9 cellular contexts compared by ENCODE assay signal in the genomic region with DNA sequence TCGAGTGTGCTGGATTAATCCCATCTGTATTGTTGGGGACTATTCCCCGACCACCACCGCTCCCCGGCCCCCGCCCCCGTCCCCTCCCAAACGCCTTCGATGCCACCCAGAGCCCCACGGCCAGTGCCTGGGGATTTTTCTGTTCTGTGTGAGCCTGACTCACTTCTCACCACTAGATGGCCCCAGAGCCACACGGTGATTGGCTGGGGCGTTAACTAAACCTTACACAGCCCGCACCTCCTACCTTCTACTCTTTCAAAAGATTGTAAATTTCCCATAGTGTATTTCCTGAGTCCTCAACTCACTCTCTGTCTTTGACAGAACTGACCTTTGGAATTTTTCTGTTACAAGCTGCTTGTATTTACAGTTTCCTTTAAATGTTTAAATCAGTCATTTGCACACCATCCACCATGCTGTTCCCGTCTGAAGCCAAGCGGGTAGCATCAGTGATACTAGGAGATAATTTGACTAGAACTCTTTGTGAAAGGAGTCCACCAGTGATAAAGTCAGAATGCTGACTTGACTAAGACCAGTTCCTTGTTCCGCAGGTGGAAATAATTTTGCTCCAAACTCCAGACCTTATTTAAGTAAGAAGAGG.
DNase-seq lines count a peak whose midpoint lies in the region; ATAC-seq and TF ChIP-seq lines count a peak whose summit lies in the region.
"Had no signal": no experiment of that assay in that cellular context is flagged by ENCODE, and none has a peak within 500 bp of the region (broad histone marks: within the 10 kb centered on the region; RNA-seq: fewer than 3 reads in every experiment).

No MANE protein-coding gene starts in this region.

- H3K36me3 ChIP-seq in Karpas-422 (ENCODE audit: insufficient read depth, low read length) (no peaks in the 10 kb centered on the region), Panc1 (ENCODE audit: control insufficient read depth, insufficient read depth, low read length) (no peaks in the 10 kb centered on the region), neural progenitor cell (no peaks in the 10 kb centered on the region), stomach smooth muscle (ENCODE audit: control insufficient read depth in 2 of 2, insufficient read depth in 2 of 2, low read length in 2 of 2) (peaks cover 7 to 13% of the 10 kb centered on the region in 2 donors)

- H3K4me2 ChIP-seq in Karpas-422 (ENCODE audit: low read depth, low read length, poor library complexity, severe bottlenecking): no peak overlapping the region
- no peak overlapping the region for H3K4me2 ChIP-seq in neural progenitor cell

- H3K27me3 Mint-ChIP-seq in activated T-cell treated with anti-CD3 and anti-CD28 coated beads, Interleukin-2, amount 50 U/mL, for 4 hours (ENCODE audit: low read depth): no peaks in the 10 kb centered on the region
- H3K27me3 Mint-ChIP-seq in neural progenitor cell (ENCODE audit: insufficient read depth, low read depth): peaks cover 2% of the 10 kb centered on the region
- H3K27me3 Mint-ChIP-seq: dendritic cell treated with granulocyte-macrophage colony-stimulating factor and Interleukin-4, amounts not matched to agents 40 ng/mL and 50 ng/mL, for 4 days had no signal

- no peaks in the 10 kb centered on the region for H4K20me1 ChIP-seq in Karpas-422 (ENCODE audit: insufficient read depth, low read depth, low read length)
- no peaks in the 10 kb centered on the region for H4K20me1 ChIP-seq in neural progenitor cell (ENCODE audit: low read depth)

- H3K4me3 ChIP-seq in Karpas-422 (ENCODE audit: low read length) (no peak overlapping the region), Panc1 (ENCODE audit: low read depth in 2 of 2, low read length in 2 of 2) (no peak overlapping the region), fibroblast of mammary gland (ENCODE audit: control insufficient read depth, low read depth, low read length) (no peak overlapping the region), neural progenitor cell (no peak overlapping the region), stomach smooth muscle (ENCODE audit: low read length in 2 of 2) (peak overlapping the region in 1 of 2 donors; percentile 22)

- H3K9me3 Mint-ChIP-seq in activated T-cell treated with anti-CD3 and anti-CD28 coated beads, Interleukin-2, amount 50 U/mL, for 4 hours: no peaks in the 10 kb centered on the region
- H3K9me3 Mint-ChIP-seq in neural progenitor cell: peaks cover 18% of the 10 kb centered on the region

- H3F3A ChIP-seq in neural progenitor cell (ENCODE audit: low read depth): no peaks in the 10 kb centered on the region

- H3K27ac ChIP-seq in Karpas-422 (ENCODE audit: low read length) (no peak overlapping the region), Panc1 (ENCODE audit: low read length) (no peak overlapping the region), neural progenitor cell (no peak overlapping the region), stomach smooth muscle (ENCODE audit: low read length) (peak overlapping the region; percentile 64)

- intact Hi-C loops in Panc1 (cut with micrococcal nuclease; ENCODE audit: unreplicated experiment): loop anchor here (1.0 kb wide), 1 partner anchor 76 kb away; no protein-coding TSS in a partner anchor

- H3K9ac ChIP-seq in Karpas-422 (ENCODE audit: low read length): no peak overlapping the region
- no peak overlapping the region for H3K9ac ChIP-seq in neural progenitor cell
- H3K9ac ChIP-seq in stomach smooth muscle (ENCODE audit: low read length in 2 of 2): peak overlapping the region in 1 of 2 donors; percentile 42

- no peaks in the 10 kb centered on the region for H3K9me3 ChIP-seq in Karpas-422 (ENCODE audit: low read length)
- H3K9me3 ChIP-seq in Panc1 (ENCODE audit: control insufficient read depth, insufficient read depth, low read depth, low read length): no peaks in the 10 kb centered on the region
- H3K9me3 ChIP-seq in neural progenitor cell (ENCODE audit: low read depth): no peaks in the 10 kb centered on the region
- no peaks in the 10 kb centered on the region for H3K9me3 ChIP-seq in stomach smooth muscle (ENCODE audit: control insufficient read depth in 2 of 2, low read length in 2 of 2)

- H3K4me1 ChIP-seq in Karpas-422 (ENCODE audit: low read length): no peaks in the 10 kb centered on the region
- H3K4me1 ChIP-seq in Panc1 (ENCODE audit: control insufficient read depth, insufficient read depth, low read length): 0 out of 2 replicates have a peak, but pooled peaks cover 3% of the 10 kb centered on the region
- peaks cover 5% of the 10 kb centered on the region for H3K4me1 ChIP-seq in neural progenitor cell
- H3K4me1 ChIP-seq in stomach smooth muscle (ENCODE audit: control insufficient read depth, insufficient read depth, low read length): peaks cover 25% of the 10 kb centered on the region

- no peaks in the 10 kb centered on the region for H3K9me2 ChIP-seq in Karpas-422 (replicated peaks; ENCODE audit: insufficient read depth, low read length)

- H2AFZ ChIP-seq in Karpas-422 (ENCODE audit: low read length) (no peak overlapping the region), neural progenitor cell (replicated peaks) (no peak overlapping the region)

- no peaks in the 10 kb centered on the region for H3K36me3 Mint-ChIP-seq in activated T-cell treated with anti-CD3 and anti-CD28 coated beads, Interleukin-2, amount 50 U/mL, for 4 hours (ENCODE audit: insufficient read depth)
- H3K36me3 Mint-ChIP-seq in neural progenitor cell: peaks cover 18% of the 10 kb centered on the region

- H3K27me3 ChIP-seq in Karpas-422 (ENCODE audit: low read length): no peaks in the 10 kb centered on the region
- H3K27me3 ChIP-seq in Panc1 (ENCODE audit: control insufficient read depth, insufficient read depth, low read length): no peaks in the 10 kb centered on the region
- peaks cover 26% of the 10 kb centered on the region for H3K27me3 ChIP-seq in neural progenitor cell
- H3K27me3 ChIP-seq in stomach smooth muscle (ENCODE audit: control insufficient read depth in 1 of 2, insufficient read depth in 2 of 2, low read length in 2 of 2): no peaks in the 10 kb centered on the region

- no TSS peak for BruUV-seq in Panc1 (replicated peaks; lab: Mats Ljungman, UMichigan)

- TF ChIP-seq CTCF in Panc1 (IDR thresholded peaks at IDR 0.05) (peak; percentile 84), fibroblast of mammary gland (conservative IDR thresholded peaks at IDR 0.05; ENCODE audit: control insufficient read depth, insufficient read depth, low read depth, low read length) (peak; percentile 87), neural progenitor cell (IDR thresholded peaks at IDR 0.05) (peak; percentile 85)

- in situ Hi-C loops in Panc1 (cut with HindIII; ENCODE audit: low pct_unique_long_range_greater_than_20kb, low sequenced_read_pairs): no loop called here

- H3K79me2 ChIP-seq in Karpas-422 (ENCODE audit: low read length): no peaks in the 10 kb centered on the region
- no peaks in the 10 kb centered on the region for H3K79me2 ChIP-seq in neural progenitor cell (ENCODE audit: low read depth)

- CTCF ChIA-PET in Panc1 (lab: Charles Lee): interaction anchor here (0.6 to 2.3 kb wide), 5 partner anchors 44 to 310 kb away, joined by 3 to 18 read pairs (median 5); no protein-coding TSS in a partner anchor

- peaks cover 3% of the 10 kb centered on the region for H3K4me1 Mint-ChIP-seq in activated T-cell treated with anti-CD3 and anti-CD28 coated beads, Interleukin-2, amount 50 U/mL, for 4 hours (ENCODE audit: low read depth)
- peaks cover 11% of the 10 kb centered on the region for H3K4me1 Mint-ChIP-seq in neural progenitor cell

- H3K4me3 Mint-ChIP-seq in activated T-cell treated with anti-CD3 and anti-CD28 coated beads, Interleukin-2, amount 50 U/mL, for 4 hours: peak overlapping the region; percentile 4
- H3K4me3 Mint-ChIP-seq in neural progenitor cell: peak overlapping the region; percentile 42
- H3K4me3 Mint-ChIP-seq: dendritic cell treated with granulocyte-macrophage colony-stimulating factor and Interleukin-4, amounts not matched to agents 40 ng/mL and 50 ng/mL, for 4 days had no signal

- H3K27ac Mint-ChIP-seq in neural progenitor cell: no peak overlapping the region
- H3K27ac Mint-ChIP-seq: dendritic cell treated with granulocyte-macrophage colony-stimulating factor and Interleukin-4, amounts not matched to agents 40 ng/mL and 50 ng/mL, for 4 days had no signal

- ATAC-seq in Panc1: peak; percentile 99
- peak; percentile 99 to 100 for ATAC-seq in activated T-cell treated with anti-CD3 and anti-CD28 coated beads, Interleukin-2, amount 50 U/mL, for 4 hours
- no peak for ATAC-seq in GM21529 (IDR thresholded peaks at IDR 0.05; ENCODE audit: unreplicated experiment)

- DNase-seq in EL (peak; percentile 75), Karpas-422 (peak; percentile 89), Panc1 (ENCODE audit: low read depth, low spot score) (peak; percentile 30), fibroblast of mammary gland (ENCODE audit: low read depth) (peak; percentile 68), neural progenitor cell (ENCODE audit: low spot score) (peak; percentile 89)
- peak; percentile 76 for DNase-seq in activated T-cell treated with anti-CD3 and anti-CD28 coated beads, Interleukin-2, amount 50 U/mL, for 4 hours

- POLR2A ChIA-PET in Panc1 (lab: Charles Lee): no interaction called here

Comparison
In these comparisons a context has a peak if more than half of its experiments do, and no peak if none do; other contexts are left out.
1. DNase-seq: peak in every context shown above with its lines; median percentile 89 in Karpas-422; 89 in neural progenitor cell; 76 in activated T-cell treated with anti-CD3 and anti-CD28 coated beads, Interleukin-2, amount 50 U/mL, for 4 hours; 75 in EL; 68 in fibroblast of mammary gland; 30 in Panc1.